Comparison of ENCODE assay signal across 1 cellular context in genomic region chr12:32906407-32907165, GRCh38.
TF ChIP-seq lines count a peak whose summit lies in the region.

No MANE protein-coding gene starts in this region.

TF ChIP-seq in GM12878, 131 proteins besides CTCF, POLR2A, EP300 and RAD21 (continued from another document and continues in another):
- TF ChIP-seq, protein P1, sequence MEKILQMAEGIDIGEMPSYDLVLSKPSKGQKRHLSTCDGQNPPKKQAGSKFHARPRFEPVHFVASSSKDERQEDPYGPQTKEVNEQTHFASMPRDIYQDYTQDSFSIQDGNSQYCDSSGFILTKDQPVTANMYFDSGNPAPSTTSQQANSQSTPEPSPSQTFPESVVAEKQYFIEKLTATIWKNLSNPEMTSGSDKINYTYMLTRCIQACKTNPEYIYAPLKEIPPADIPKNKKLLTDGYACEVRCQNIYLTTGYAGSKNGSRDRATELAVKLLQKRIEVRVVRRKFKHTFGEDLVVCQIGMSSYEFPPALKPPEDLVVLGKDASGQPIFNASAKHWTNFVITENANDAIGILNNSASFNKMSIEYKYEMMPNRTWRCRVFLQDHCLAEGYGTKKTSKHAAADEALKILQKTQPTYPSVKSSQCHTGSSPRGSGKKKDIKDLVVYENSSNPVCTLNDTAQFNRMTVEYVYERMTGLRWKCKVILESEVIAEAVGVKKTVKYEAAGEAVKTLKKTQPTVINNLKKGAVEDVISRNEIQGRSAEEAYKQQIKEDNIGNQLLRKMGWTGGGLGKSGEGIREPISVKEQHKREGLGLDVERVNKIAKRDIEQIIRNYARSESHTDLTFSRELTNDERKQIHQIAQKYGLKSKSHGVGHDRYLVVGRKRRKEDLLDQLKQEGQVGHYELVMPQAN (conservative IDR thresholded peaks at IDR 0.05) = 0 out of 2 replicates have a peak, but pooled peaks have one; percentile 35
- no peak for TF ChIP-seq RFX5 (IDR thresholded peaks at IDR 0.05; ENCODE audit: low read depth, low read length)
- TF ChIP-seq PML (IDR thresholded peaks at IDR 0.05; ENCODE audit: low read length) = no peak
- no peak for TF ChIP-seq GABPA (IDR thresholded peaks at IDR 0.05; ENCODE audit: low read depth)
- peak; percentile 56; the same call in 1 of the 2 replicates for TF ChIP-seq TBL1XR1 (IDR thresholded peaks at IDR 0.05; ENCODE audit: low read depth, low read length)
- peak; percentile 57 for TF ChIP-seq SKIL (IDR thresholded peaks at IDR 0.05; ENCODE audit: low read depth, poor library complexity, severe bottlenecking)
- no peak for TF ChIP-seq SUPT20H (IDR thresholded peaks at IDR 0.05; ENCODE audit: borderline replicate concordance, control insufficient read depth, low read depth, low read length)
- TF ChIP-seq BHLHE40 (IDR thresholded peaks at IDR 0.05; ENCODE audit: borderline replicate concordance in 1 of 2, low read depth in 2 of 2, low read length in 1 of 2) = peak in 1 of 2 experiments; percentile 42; a peak in 2 of 4 replicates
- TF ChIP-seq, protein P2, sequence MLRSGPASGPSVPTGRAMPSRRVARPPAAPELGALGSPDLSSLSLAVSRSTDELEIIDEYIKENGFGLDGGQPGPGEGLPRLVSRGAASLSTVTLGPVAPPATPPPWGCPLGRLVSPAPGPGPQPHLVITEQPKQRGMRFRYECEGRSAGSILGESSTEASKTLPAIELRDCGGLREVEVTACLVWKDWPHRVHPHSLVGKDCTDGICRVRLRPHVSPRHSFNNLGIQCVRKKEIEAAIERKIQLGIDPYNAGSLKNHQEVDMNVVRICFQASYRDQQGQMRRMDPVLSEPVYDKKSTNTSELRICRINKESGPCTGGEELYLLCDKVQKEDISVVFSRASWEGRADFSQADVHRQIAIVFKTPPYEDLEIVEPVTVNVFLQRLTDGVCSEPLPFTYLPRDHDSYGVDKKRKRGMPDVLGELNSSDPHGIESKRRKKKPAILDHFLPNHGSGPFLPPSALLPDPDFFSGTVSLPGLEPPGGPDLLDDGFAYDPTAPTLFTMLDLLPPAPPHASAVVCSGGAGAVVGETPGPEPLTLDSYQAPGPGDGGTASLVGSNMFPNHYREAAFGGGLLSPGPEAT (IDR thresholded peaks at IDR 0.05; ENCODE audit: low read depth) = peak; percentile 61
- TF ChIP-seq BACH1 (IDR thresholded peaks at IDR 0.05; ENCODE audit: borderline replicate concordance) = peak; percentile 67; the same call in 1 of the 2 replicates
- TF ChIP-seq ZNF217 (IDR thresholded peaks at IDR 0.05) = peak; percentile 94
- TF ChIP-seq YY1 (IDR thresholded peaks at IDR 0.05; ENCODE audit: low read depth, low read length) = no peak
- TF ChIP-seq RBBP5 (conservative IDR thresholded peaks at IDR 0.05) = no peak
- TF ChIP-seq ZNF24 (IDR thresholded peaks at IDR 0.05) = 0 out of 2 replicates have a peak, but pooled peaks have one; percentile 22
- TF ChIP-seq IKZF2 (IDR thresholded peaks at IDR 0.05) = peak; percentile 84 to 86
- TF ChIP-seq RCOR1 (conservative IDR thresholded peaks at IDR 0.05; ENCODE audit: low read depth, low read length) = 0 out of 2 replicates have a peak, but pooled peaks have one; percentile 59
- TF ChIP-seq BCL11A (IDR thresholded peaks at IDR 0.05; ENCODE audit: low read depth, low read length) = peak; percentile 84
- peak; percentile 61; the same call in 1 of the 2 replicates for TF ChIP-seq JUND (IDR thresholded peaks at IDR 0.05; ENCODE audit: low read depth, low read length)
- TF ChIP-seq EED (IDR thresholded peaks at IDR 0.05; ENCODE audit: low read depth) = peak; percentile 71
- TF ChIP-seq FOS (IDR thresholded peaks at IDR 0.05; ENCODE audit: borderline replicate concordance, extremely low read depth, insufficient read length) = no peak
- no peak for TF ChIP-seq HDAC2 (IDR thresholded peaks at IDR 0.05)
- no peak for TF ChIP-seq MYB (IDR thresholded peaks at IDR 0.05; ENCODE audit: borderline replicate concordance, low read depth, low read length)
- TF ChIP-seq NBN (IDR thresholded peaks at IDR 0.05) = peak; percentile 68; the same call in 1 of the 2 replicates
- no peak for TF ChIP-seq CHD4 (IDR thresholded peaks at IDR 0.05)
- no peak for TF ChIP-seq ZSCAN29 (IDR thresholded peaks at IDR 0.05)
- TF ChIP-seq MEF2A (IDR thresholded peaks at IDR 0.05; ENCODE audit: insufficient read depth, low read depth, low read length) = 0 out of 2 replicates have a peak, but pooled peaks have one; percentile 46
- no peak for TF ChIP-seq TAF1 (IDR thresholded peaks at IDR 0.05; ENCODE audit: borderline replicate concordance, low read depth, low read length)
- no peak for TF ChIP-seq TCF7 (IDR thresholded peaks at IDR 0.05; ENCODE audit: borderline replicate concordance)
- TF ChIP-seq ZNF622 (IDR thresholded peaks at IDR 0.05) = no peak
- TF ChIP-seq BMI1 (IDR thresholded peaks at IDR 0.05; ENCODE audit: borderline replicate concordance) = 0 out of 2 replicates have a peak, but pooled peaks have one; percentile 59
- no peak for TF ChIP-seq ZNF384 (IDR thresholded peaks at IDR 0.05; ENCODE audit: borderline replicate concordance, low read depth, low read length)
- peak; percentile 71; the same call in 1 of the 2 replicates for TF ChIP-seq ATF2 (IDR thresholded peaks at IDR 0.05; ENCODE audit: low read length)
- TF ChIP-seq E2F4 (IDR thresholded peaks at IDR 0.05; ENCODE audit: low read depth, low read length) = no peak
- TF ChIP-seq MTA3 (IDR thresholded peaks at IDR 0.05; ENCODE audit: borderline replicate concordance, low read length) = peak; percentile 54; the same call in 1 of the 2 replicates
- no peak for TF ChIP-seq PKNOX1 (IDR thresholded peaks at IDR 0.05)
- 0 out of 2 replicates have a peak, but pooled peaks have one; percentile 74 for TF ChIP-seq CBX5 (IDR thresholded peaks at IDR 0.05; ENCODE audit: low read depth)
- TF ChIP-seq IKZF1 (conservative IDR thresholded peaks at IDR 0.05) = peak; percentile 67
- peak; percentile 58; the same call in 1 of the 2 replicates for TF ChIP-seq FOXM1 (IDR thresholded peaks at IDR 0.05; ENCODE audit: low read depth, low read length)
- no peak for TF ChIP-seq NRF1 (conservative IDR thresholded peaks at IDR 0.05; ENCODE audit: low read depth, low read length)
- peak; percentile 76 for TF ChIP-seq CBFB (IDR thresholded peaks at IDR 0.05; ENCODE audit: low read depth)
- peak; percentile 96 for TF ChIP-seq RUNX3 (IDR thresholded peaks at IDR 0.05; ENCODE audit: low read length)
- TF ChIP-seq IRF4 (IDR thresholded peaks at IDR 0.05; ENCODE audit: low read depth, low read length) = peak; percentile 96
- TF ChIP-seq STAT3 (IDR thresholded peaks at IDR 0.05; ENCODE audit: low read depth, low read length) = no peak
- peak; percentile 95 for TF ChIP-seq DPF2 (IDR thresholded peaks at IDR 0.05)
- peak; percentile 82 for TF ChIP-seq JUNB (IDR thresholded peaks at IDR 0.05)
- no peak for TF ChIP-seq REST (IDR thresholded peaks at IDR 0.05; ENCODE audit: low read depth, low read length)
- TF ChIP-seq BRCA1 (IDR thresholded peaks at IDR 0.05; ENCODE audit: low read depth, low read length) = no peak
- TF ChIP-seq NFIC (IDR thresholded peaks at IDR 0.05; ENCODE audit: low read depth, low read length) = peak; percentile 84
- TF ChIP-seq, protein P3, sequence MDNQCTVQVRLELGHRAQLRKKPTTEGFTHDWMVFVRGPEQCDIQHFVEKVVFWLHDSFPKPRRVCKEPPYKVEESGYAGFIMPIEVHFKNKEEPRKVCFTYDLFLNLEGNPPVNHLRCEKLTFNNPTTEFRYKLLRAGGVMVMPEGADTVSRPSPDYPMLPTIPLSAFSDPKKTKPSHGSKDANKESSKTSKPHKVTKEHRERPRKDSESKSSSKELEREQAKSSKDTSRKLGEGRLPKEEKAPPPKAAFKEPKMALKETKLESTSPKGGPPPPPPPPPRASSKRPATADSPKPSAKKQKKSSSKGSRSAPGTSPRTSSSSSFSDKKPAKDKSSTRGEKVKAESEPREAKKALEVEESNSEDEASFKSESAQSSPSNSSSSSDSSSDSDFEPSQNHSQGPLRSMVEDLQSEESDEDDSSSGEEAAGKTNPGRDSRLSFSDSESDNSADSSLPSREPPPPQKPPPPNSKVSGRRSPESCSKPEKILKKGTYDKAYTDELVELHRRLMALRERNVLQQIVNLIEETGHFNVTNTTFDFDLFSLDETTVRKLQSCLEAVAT (IDR thresholded peaks at IDR 0.05) = peak; percentile 65
- TF ChIP-seq MEF2B (IDR thresholded peaks at IDR 0.05; ENCODE audit: partially characterized antibody, poor library complexity, severe bottlenecking) = peak; percentile 56
- no peak for TF ChIP-seq ZZZ3 (IDR thresholded peaks at IDR 0.05; ENCODE audit: control insufficient read depth, insufficient read length, low read depth)
- TF ChIP-seq NR2F1 (conservative IDR thresholded peaks at IDR 0.05) = no peak
- no peak for TF ChIP-seq SMAD1 (IDR thresholded peaks at IDR 0.05; ENCODE audit: low read depth, partially characterized antibody)
- 0 out of 2 replicates have a peak, but pooled peaks have one; percentile 35 for TF ChIP-seq ZBED1 (IDR thresholded peaks at IDR 0.05; ENCODE audit: borderline replicate concordance)
- peak; percentile 63; the same call in 1 of the 2 replicates for TF ChIP-seq TCF12 (IDR thresholded peaks at IDR 0.05; ENCODE audit: low read depth, low read length)
- peak; percentile 56; the same call in 1 of the 2 replicates for TF ChIP-seq CREM (IDR thresholded peaks at IDR 0.05; ENCODE audit: low read depth)
- no peak for TF ChIP-seq SREBF2 (IDR thresholded peaks at IDR 0.05; ENCODE audit: low read length)
- TF ChIP-seq TCF3 (IDR thresholded peaks at IDR 0.05; ENCODE audit: borderline replicate concordance, insufficient read depth, low read depth, low read length) = peak; percentile 17; the same call in 1 of the 2 replicates
